Comparison of ENCODE assay signal across 9 cellular contexts in genomic region chr10:26215923-26216576, GRCh38. TPM values are rescaled to one million over a fixed set of nuclear protein-coding genes. Genes with fewer than 3 reads are reported as not detected.
A peak's percentile ranks its signal among the peaks of the same experiment; 100 is the strongest.
DNase-seq lines count a peak whose midpoint lies in the region; ATAC-seq and TF ChIP-seq lines count a peak whose summit lies in the region.
"Had no signal": no experiment of that assay in that cellular context is flagged by ENCODE, and none has a peak within 500 bp of the region (broad histone marks: within the 10 kb centered on the region; RNA-seq: fewer than 3 reads in every experiment).

No MANE protein-coding gene starts in this region.

- no peaks in the 10 kb centered on the region for H3F3A ChIP-seq in PC-3 (ENCODE audit: low read length, unreplicated experiment)

- H3K9me3 Mint-ChIP-seq in brain (peaks cover 0 to 4% (median 0%) of the 10 kb centered on the region in 5 experiments), natural killer cell (no peaks in the 10 kb centered on the region)

- H2AFZ ChIP-seq in PC-3 (ENCODE audit: low read length): no peak overlapping the region

- no peaks in the 10 kb centered on the region for H3K79me2 ChIP-seq in PC-3 (ENCODE audit: low read length)

- TF ChIP-seq CTCF in brain (conservative IDR thresholded peaks at IDR 0.05) (no peak), natural killer cell (IDR thresholded peaks at IDR 0.05) (no peak), PC-3 (conservative IDR thresholded peaks at IDR 0.05; ENCODE audit: low read depth, low read length) (no peak)

- POLR2A ChIA-PET in PC-3 (lab: Charles Lee; ENCODE audit: unreplicated experiment): no interaction called here

- H3K4me3 Mint-ChIP-seq in brain: peak overlapping the region; percentile 77 to 87 (median 84)
- peak overlapping the region; percentile 53 for H3K4me3 Mint-ChIP-seq in natural killer cell

- BruUV-seq in PC-3 (replicated peaks; lab: Mats Ljungman, UMichigan): no TSS peak

- H3K9me3 ChIP-seq in MG63 (no peaks in the 10 kb centered on the region), PC-3 (ENCODE audit: low read length) (no peaks in the 10 kb centered on the region)

- H3K9ac ChIP-seq in PC-3 (ENCODE audit: low read length): no peak overlapping the region

- no peak overlapping the region for H3K4me2 ChIP-seq in PC-3 (ENCODE audit: low read length)

- H3K4me3 ChIP-seq in MG63 (no peak overlapping the region), PC-3 (ENCODE audit: low read length) (no peak overlapping the region)

- ATAC-seq in natural killer cell: no peak
- no peak for ATAC-seq in PC-3
- ATAC-seq in HG02938 (IDR thresholded peaks at IDR 0.05; ENCODE audit: unreplicated experiment): no peak

- intact Hi-C loops in natural killer cell (cut with micrococcal nuclease) (no loop called here), PC-3 (cut with micrococcal nuclease) (no loop called here)

- H3K27me3 Mint-ChIP-seq in brain: peaks cover 85% of the 10 kb centered on the region
- peaks cover 66 to 68% of the 10 kb centered on the region in 2 donors for H3K27me3 Mint-ChIP-seq in natural killer cell (ENCODE audit: low read depth in 2 of 2)

- H3K4me1 ChIP-seq in PC-3 (ENCODE audit: insufficient read depth, low read length): no peaks in the 10 kb centered on the region

- H4K20me1 ChIP-seq in PC-3 (ENCODE audit: low read length): no peaks in the 10 kb centered on the region

- H3K4me1 Mint-ChIP-seq in brain (peaks cover 67% of the 10 kb centered on the region), natural killer cell (peaks cover 8 to 17% of the 10 kb centered on the region in 2 donors)

- H3K27ac ChIP-seq in PC-3 (ENCODE audit: low read length): no peak overlapping the region

- peaks cover 25% of the 10 kb centered on the region for H3K36me3 Mint-ChIP-seq in brain
- H3K36me3 Mint-ChIP-seq in natural killer cell: no peaks in the 10 kb centered on the region

- no peaks in the 10 kb centered on the region for H3K36me3 ChIP-seq in MG63
- no peaks in the 10 kb centered on the region for H3K36me3 ChIP-seq in PC-3 (ENCODE audit: low read depth, low read length)

- H3K9me2 ChIP-seq in PC-3 (replicated peaks; ENCODE audit: low read length): no peaks in the 10 kb centered on the region

- DNase-seq in COR-L47 (lab: John Stamatoyannopoulos, UW): peak; percentile 75
- DNase-seq in MG63: peak; percentile 41
- no peak for DNase-seq in natural killer cell
- no peak for DNase-seq in mucosa of gallbladder (ENCODE audit: low spot score)
- no peak for DNase-seq in PC-3
- DNase-seq in DMS114 treated with DMSO at 0.1 percent for 48 hours (lab: John Stamatoyannopoulos, UW; ENCODE audit: unreplicated experiment): no peak

- peaks cover 71% of the 10 kb centered on the region for H3K27me3 ChIP-seq in MG63
- H3K27me3 ChIP-seq in PC-3 (ENCODE audit: low read length): peaks cover 22% of the 10 kb centered on the region

- CTCF ChIA-PET in PC-3 (lab: Charles Lee): no interaction called here

- peak overlapping the region in 4 of 5 experiments; percentile 75 to 99 (median 88) for H3K27ac Mint-ChIP-seq in brain
- no peak overlapping the region for H3K27ac Mint-ChIP-seq in natural killer cell

RNA-seq across cellular contexts. Expression of gene GAD2, which starts 0.5 kb away (rescaled TPM):
- not detected in 2 replicates for total RNA-seq in MG63 (2014; rRNA removed; shearing (Covaris generic); ENCODE audit: low replicate concordance)
- polyA plus RNA-seq in brain (ENCODE audit: insufficient read depth, low read depth, low replicate concordance): 87.6 TPM
- total RNA-seq in natural killer cell: not detected
- total RNA-seq in mucosa of gallbladder: not detected
- not detected in 2 replicates for total RNA-seq in PC-3 (2014; rRNA removed)
- total RNA-seq: subcutaneous adipose tissue had no signal

Comparison
In these comparisons a context has a peak if more than half of its experiments do, and no peak if none do; other contexts are left out.
1. DNase-seq: peak in COR-L47 (single experiment) and MG63 (single experiment); none in natural killer cell (single experiment), mucosa of gallbladder (single experiment), PC-3 (single experiment) and DMS114 treated with DMSO at 0.1 percent for 48 hours (single experiment).
2. H3K27ac Mint-ChIP-seq: peak in brain (4 of 5); none in natural killer cell (0 of 2).